In genomic region chr12:56437430-56438176, GRCh38 we compare ENCODE assay signal across 1 cellular context.
TF ChIP-seq lines count a peak whose summit lies in the region.

No MANE protein-coding gene starts in this region.

TF ChIP-seq in K562, 482 proteins besides CTCF, POLR2A, EP300 and RAD21 (continued from another document):
- TF ChIP-seq PKNOX1 (IDR thresholded peaks at IDR 0.05) = peak; percentile 99
- peak; percentile 78; the same call in 1 of the 2 replicates for TF ChIP-seq NR2C2 (CRISPR knock-in tag; IDR thresholded peaks at IDR 0.05)
- TF ChIP-seq NR2C2 (tag; IDR thresholded peaks at IDR 0.05) = peak; percentile 88
- no peak for TF ChIP-seq ZNF277 (CRISPR knock-in tag; IDR thresholded peaks at IDR 0.05; ENCODE audit: borderline replicate concordance)
- 0 out of 2 replicates have a peak, but pooled peaks have one; percentile 52 for TF ChIP-seq HES1 (IDR thresholded peaks at IDR 0.05; ENCODE audit: low read depth)
- TF ChIP-seq RCOR1 (IDR thresholded peaks at IDR 0.05; ENCODE audit: borderline replicate concordance in 1 of 2, low read depth in 2 of 2, low read length in 2 of 2) = peak in 1 of 2 experiments; percentile 73; a peak in 3 of 4 replicates
- peak in 1 of 2 experiments; percentile 57; a peak in 1 of 3 replicates for TF ChIP-seq CBX3 (IDR thresholded peaks at IDR 0.05; ENCODE audit: borderline replicate concordance in 1 of 2, low read length in 2 of 2)
- no peak for TF ChIP-seq BRCA1 (IDR thresholded peaks at IDR 0.05)
- TF ChIP-seq BRCA1 (CRISPR knock-in tag; IDR thresholded peaks at IDR 0.05) = no peak
- TF ChIP-seq ZBED1 (IDR thresholded peaks at IDR 0.05) = no peak
- peak; percentile 65 to 68; a peak in 3 of 4 replicates for TF ChIP-seq TRIM24 (IDR thresholded peaks at IDR 0.05)
- no peak for TF ChIP-seq KLF13 (tag; IDR thresholded peaks at IDR 0.05; ENCODE audit: borderline replicate concordance, low read depth)
- no peak for TF ChIP-seq EWSR1 (IDR thresholded peaks at IDR 0.05; ENCODE audit: borderline replicate concordance, low read depth, partially characterized antibody)
